13 cellular contexts compared by ENCODE assay signal in the genomic region with DNA sequence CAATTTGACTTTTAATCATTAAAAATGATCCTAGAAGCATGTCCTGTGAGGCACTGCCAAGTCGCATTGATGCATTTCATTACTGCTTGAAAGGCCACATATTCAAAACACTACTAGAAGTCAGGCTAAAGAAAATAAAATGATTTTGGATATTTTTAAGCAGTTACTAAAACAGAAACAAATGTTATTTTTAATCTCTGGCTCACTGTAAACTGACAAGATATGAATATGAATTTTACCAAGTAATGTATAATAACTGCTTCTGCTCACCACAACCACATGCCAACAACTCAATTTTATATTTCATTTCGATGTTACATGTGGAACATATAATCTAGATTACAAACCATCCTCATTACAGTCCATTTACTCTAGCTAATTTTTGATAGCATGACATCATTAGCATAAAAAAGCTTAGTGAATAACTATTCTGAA.
DNase-seq lines count a peak whose midpoint lies in the region; ATAC-seq and TF ChIP-seq lines count a peak whose summit lies in the region.
"Had no signal": no experiment of that assay in that cellular context is flagged by ENCODE, and none has a peak within 500 bp of the region (broad histone marks: within the 10 kb centered on the region; RNA-seq: fewer than 3 reads in every experiment).

No MANE protein-coding gene starts in this region.

- peaks cover 4 to 50% (median 28%) of the 10 kb centered on the region in 3 donors for H3K4me1 ChIP-seq in esophagus squamous epithelium
- no peaks in the 10 kb centered on the region; the same call in 1 of the 2 replicates for H3K4me1 ChIP-seq in H9 (ENCODE audit: insufficient read depth, low read length)

- H2BK15ac ChIP-seq in H9 (ENCODE audit: low read depth, low read length) = no peak overlapping the region

- H2BK20ac ChIP-seq in H9 (ENCODE audit: low read depth, low read length, poor library complexity, severe bottlenecking) = no peak overlapping the region

- H4K8ac ChIP-seq in H9 (replicated peaks; ENCODE audit: insufficient read length, low read depth, low read length) = no peak overlapping the region

- no peaks in the 10 kb centered on the region for H3K23me2 ChIP-seq in H9 (ENCODE audit: insufficient read length, low read depth, low read length, poor library complexity, severe bottlenecking)

- no peak overlapping the region for H4K91ac ChIP-seq in H9 (ENCODE audit: insufficient read length, low read depth, low read length)

- H3K79me1 ChIP-seq in H9 (ENCODE audit: insufficient read depth, low read depth, low read length, poor library complexity, severe bottlenecking) = no peaks in the 10 kb centered on the region

- H3K36me3 Mint-ChIP-seq in memory B cell (peaks cover 12% of the 10 kb centered on the region), H9 (ENCODE audit: insufficient read depth in 1 of 3, low read depth in 3 of 3) (no peaks in the 10 kb centered on the region)

- H3K9me3 ChIP-seq in esophagus squamous epithelium (no peaks in the 10 kb centered on the region), H9 (ENCODE audit: control insufficient read depth, low read depth, low read length) (no peaks in the 10 kb centered on the region)
- H3K9me3 ChIP-seq: mucosa of descending colon, upper lobe of right lung had no signal

- intact Hi-C loops in esophagus squamous epithelium (cut with DNase I) = no loop called here

- H3K4me3 Mint-ChIP-seq in memory B cell (no peak overlapping the region), H9 (no peak overlapping the region)

- H3K4me3 ChIP-seq in HL-60 (replicated peaks; ENCODE audit: insufficient read depth, low read length) (no peak overlapping the region), esophagus squamous epithelium (no peak overlapping the region)
- H3K4me3 ChIP-seq: cardiac muscle cell, mucosa of descending colon, upper lobe of right lung had no signal

- no peak overlapping the region for H3K14ac ChIP-seq in H9 (ENCODE audit: insufficient read depth, low read length)

- ATAC-seq in GM18511 (IDR thresholded peaks at IDR 0.05; ENCODE audit: unreplicated experiment) (peak; percentile 59), GM21576 (IDR thresholded peaks at IDR 0.05; ENCODE audit: unreplicated experiment) (peak; percentile 27), memory B cell (ENCODE audit: low read depth) (peak; percentile 6)

- no peak overlapping the region for H3K18ac ChIP-seq in H9 (ENCODE audit: insufficient read length, low read depth, low read length)

- no peaks in the 10 kb centered on the region for H3K79me2 ChIP-seq in H9 (ENCODE audit: insufficient read depth, low read length)

- 52 to 74% methylated on average over 2 of the region's 2 CpGs for WGBS in esophagus squamous epithelium, 2 donors
- WGBS in H9 (ENCODE audit: extremely low coverage, insufficient read length, low lambda C conversion rate) = no CpG with 5 or more reads among the region's 2 CpGs

- no peak overlapping the region for H3K4me2 ChIP-seq in H9 (ENCODE audit: insufficient read depth, insufficient read length, low read length)

- no peak overlapping the region for H2AFZ ChIP-seq in H9 (ENCODE audit: low read length)

- H3K27ac Mint-ChIP-seq in memory B cell (peak overlapping the region; percentile 4), H9 (no peak overlapping the region)

- peak overlapping the region; percentile 38 for H3K27ac ChIP-seq in HL-60 (replicated peaks)
- peak overlapping the region in 2 of 4 donors; percentile 34 to 48 for H3K27ac ChIP-seq in esophagus squamous epithelium
- no peak overlapping the region for H3K27ac ChIP-seq in H9 (ENCODE audit: insufficient read length, low read depth, low read length)
- H3K27ac ChIP-seq: cardiac muscle cell, upper lobe of right lung had no signal

- DNase-seq in HL-60 (ENCODE audit: low read depth in 1 of 2, low spot score in 1 of 2) = no peak
- DNase-seq in memory B cell (ENCODE audit: low spot score in 2 of 2) = no peak
- DNase-seq in Kasumi-1 (lab: John Stamatoyannopoulos, UW) = no peak
- DNase-seq in esophagus squamous epithelium (lab: John Stamatoyannopoulos, UW) = no peak
- DNase-seq in SIG-M5 (lab: John Stamatoyannopoulos, UW) = no peak
- no peak for DNase-seq in H9
- DNase-seq: GOT3, mucosa of descending colon, NCI-H774 had no signal

- H4K5ac ChIP-seq in H9 (ENCODE audit: insufficient read length, low read depth, low read length) = no peak overlapping the region

- H4K20me1 ChIP-seq in H9 (ENCODE audit: control insufficient read depth, insufficient read depth, insufficient read length) = no peaks in the 10 kb centered on the region

- H3K27me3 Mint-ChIP-seq in memory B cell (no peaks in the 10 kb centered on the region), H9 (ENCODE audit: low read depth) (no peaks in the 10 kb centered on the region)

- H3K36me3 ChIP-seq in esophagus squamous epithelium = peaks cover 0 to 10% (median 0%) of the 10 kb centered on the region in 3 donors
- H3K36me3 ChIP-seq: cardiac muscle cell, upper lobe of right lung had no signal

- no peak overlapping the region for H2BK120ac ChIP-seq in H9 (ENCODE audit: low read depth, low read length, poor library complexity, severe bottlenecking)

- H3K27me3 ChIP-seq in HL-60 (ENCODE audit: insufficient read depth, poor library complexity, severe bottlenecking) (no peaks in the 10 kb centered on the region), esophagus squamous epithelium (no peaks in the 10 kb centered on the region), H9 (ENCODE audit: insufficient read depth, low read length) (no peaks in the 10 kb centered on the region)
- H3K27me3 ChIP-seq: cardiac muscle cell, upper lobe of right lung had no signal

- no peak overlapping the region for H3K9ac ChIP-seq in H9 (ENCODE audit: extremely low read depth, insufficient read length, low read length)

- H3K4me1 Mint-ChIP-seq in memory B cell (peaks cover 26% of the 10 kb centered on the region), H9 (peaks cover 9 to 17% of the 10 kb centered on the region in 2 experiments)

- H2AK5ac ChIP-seq in H9 (ENCODE audit: insufficient read length, low read length) = no peak overlapping the region

- H3K4ac ChIP-seq in H9 (ENCODE audit: low read depth, low read length) = no peak overlapping the region

- H3K9me3 Mint-ChIP-seq in memory B cell (no peaks in the 10 kb centered on the region), H9 (no peaks in the 10 kb centered on the region)

- H2BK12ac ChIP-seq in H9 (ENCODE audit: insufficient read length, low read depth, low read length) = no peak overlapping the region

- no peak overlapping the region for H2BK5ac ChIP-seq in H9 (ENCODE audit: insufficient read length, low read length)

- H3K23ac ChIP-seq in H9 (ENCODE audit: insufficient read length, low read depth, low read length) = no peak overlapping the region

- no peak for TF ChIP-seq POLR2A in esophagus squamous epithelium (IDR thresholded peaks at IDR 0.05)

- no peak overlapping the region for H3T11ph ChIP-seq in H9 (ENCODE audit: low read length)

- no peak overlapping the region for H3K56ac ChIP-seq in H9 (ENCODE audit: insufficient read length, low read depth, low read length)

- TF ChIP-seq CTCF in HL-60 (IDR thresholded peaks at IDR 0.05; ENCODE audit: insufficient read depth, low read length) (no peak), esophagus squamous epithelium (IDR thresholded peaks at IDR 0.05) (no peak), H9 (conservative IDR thresholded peaks at IDR 0.05) (no peak)

Comparison
In these comparisons a context has a peak if more than half of its experiments do, and no peak if none do; other contexts are left out.
1. ATAC-seq: peak in every context shown above with its lines; median percentile 59 in GM18511; 27 in GM21576; 6 in memory B cell.